Comparison of ENCODE assay signal across 9 cellular contexts in the genomic region with DNA sequence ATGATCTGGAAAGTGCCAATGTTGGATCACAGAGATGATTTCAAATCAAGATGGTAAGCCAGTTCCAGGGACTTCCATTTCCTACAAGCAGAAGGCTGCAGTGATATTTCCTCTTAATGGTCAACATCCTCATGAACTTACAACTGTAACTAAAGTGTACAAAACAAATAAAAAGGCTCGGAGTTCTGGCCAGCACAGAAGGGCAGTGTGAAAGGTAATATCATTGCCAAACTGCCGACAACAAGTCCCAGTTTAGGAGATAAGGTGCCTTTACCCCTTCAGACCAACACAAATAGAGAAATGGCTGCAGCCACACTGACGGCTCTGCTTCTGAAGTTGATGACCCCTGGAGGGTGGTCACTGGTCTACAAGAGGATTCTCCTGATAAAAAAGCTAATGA.
DNase-seq lines count a peak whose midpoint lies in the region; ATAC-seq lines count a peak whose summit lies in the region.
"Had no signal": no experiment of that assay in that cellular context is flagged by ENCODE, and none has a peak within 500 bp of the region (broad histone marks: within the 10 kb centered on the region; RNA-seq: fewer than 3 reads in every experiment).

No MANE protein-coding gene starts in this region.

- no peaks in the 10 kb centered on the region for H3K9me3 Mint-ChIP-seq in T-helper 1 cell treated with Interleukin-12 subunit alpha and Interleukin-12 subunit beta and Interleukin-4 antibody, amounts not matched to agents 30 μg/mL and 1 μg/mL, for 36 hours
- H3K9me3 Mint-ChIP-seq in activated T-helper 17 cell treated with anti-CD3 and anti-CD28 coated beads, Interleukin-2, amount 50 U/mL, for 72 hours: no peaks in the 10 kb centered on the region

- intact Hi-C loops in left colon (cut with DNase I, micrococcal nuclease): no loop called here

- H3K27me3 ChIP-seq in subcutaneous abdominal adipose tissue (ENCODE audit: control insufficient read depth in 5 of 5, insufficient read depth in 4 of 5, low read length in 5 of 5): no peaks in the 10 kb centered on the region

- H3K4me3 Mint-ChIP-seq in T-helper 1 cell treated with Interleukin-12 subunit alpha and Interleukin-12 subunit beta and Interleukin-4 antibody, amounts not matched to agents 30 μg/mL and 1 μg/mL, for 36 hours: peak overlapping the region; percentile 59
- peak overlapping the region; percentile 99 for H3K4me3 Mint-ChIP-seq in activated T-helper 17 cell treated with anti-CD3 and anti-CD28 coated beads, Interleukin-2, amount 50 U/mL, for 72 hours

- peaks cover 94% of the 10 kb centered on the region for H3K4me1 Mint-ChIP-seq in T-helper 1 cell treated with Interleukin-12 subunit alpha and Interleukin-12 subunit beta and Interleukin-4 antibody, amounts not matched to agents 30 μg/mL and 1 μg/mL, for 36 hours (ENCODE audit: low read depth)
- H3K4me1 Mint-ChIP-seq in activated T-helper 17 cell treated with anti-CD3 and anti-CD28 coated beads, Interleukin-2, amount 50 U/mL, for 72 hours: peaks cover 86% of the 10 kb centered on the region

- ATAC-seq in activated T-helper 17 cell treated with anti-CD3 and anti-CD28 coated beads, Interleukin-2, amount 50 U/mL, for 72 hours (replicated peaks): no peak
- ATAC-seq in left colon: peak; percentile 56

- DNase-seq in T-helper 1 cell: no peak
- no peak for DNase-seq in left colon
- DNase-seq in stimulated activated CD4-positive, alpha-beta T cell treated with anti-CD3 and anti-CD28 coated beads, Interleukin-15, amount 100 ng/mL, for 24 hours: no peak
- DNase-seq in HUDEP-2 (lab: John Stamatoyannopoulos, UW; ENCODE audit: unreplicated experiment in 76 of 76): no peak
- DNase-seq in DMS 273 treated with DMSO at 0.1 percent for 48 hours (lab: John Stamatoyannopoulos, UW): no peak
- DNase-seq: activated gamma-delta T cell had no signal

- no peaks in the 10 kb centered on the region for H3K27me3 Mint-ChIP-seq in T-helper 1 cell treated with Interleukin-12 subunit alpha and Interleukin-12 subunit beta and Interleukin-4 antibody, amounts not matched to agents 30 μg/mL and 1 μg/mL, for 36 hours (ENCODE audit: low read depth)
- H3K27me3 Mint-ChIP-seq in activated T-helper 17 cell treated with anti-CD3 and anti-CD28 coated beads, Interleukin-2, amount 50 U/mL, for 72 hours: no peaks in the 10 kb centered on the region

- peak overlapping the region in 1 of 5 donors; percentile 15 for H3K9ac ChIP-seq in subcutaneous abdominal adipose tissue (ENCODE audit: low read length in 5 of 5)

- H3K4me1 ChIP-seq in subcutaneous abdominal adipose tissue (ENCODE audit: control insufficient read depth in 5 of 5, insufficient read depth in 5 of 5, low read length in 5 of 5): peaks cover 22 to 93% (median 67%) of the 10 kb centered on the region in 5 donors

- H3K36me3 Mint-ChIP-seq in T-helper 1 cell treated with Interleukin-12 subunit alpha and Interleukin-12 subunit beta and Interleukin-4 antibody, amounts not matched to agents 30 μg/mL and 1 μg/mL, for 36 hours (ENCODE audit: low read depth): peaks cover 86% of the 10 kb centered on the region
- peaks cover 100% of the 10 kb centered on the region for H3K36me3 Mint-ChIP-seq in activated T-helper 17 cell treated with anti-CD3 and anti-CD28 coated beads, Interleukin-2, amount 50 U/mL, for 72 hours (ENCODE audit: low read depth)

- H3K36me3 ChIP-seq in subcutaneous abdominal adipose tissue (ENCODE audit: control insufficient read depth in 5 of 5, insufficient read depth in 5 of 5, low read length in 5 of 5): no peaks in the 10 kb centered on the region

- peak overlapping the region; percentile 88 for H3K27ac Mint-ChIP-seq in T-helper 1 cell treated with Interleukin-12 subunit alpha and Interleukin-12 subunit beta and Interleukin-4 antibody, amounts not matched to agents 30 μg/mL and 1 μg/mL, for 36 hours
- peak overlapping the region; percentile 100 for H3K27ac Mint-ChIP-seq in activated T-helper 17 cell treated with anti-CD3 and anti-CD28 coated beads, Interleukin-2, amount 50 U/mL, for 72 hours

- peak overlapping the region in 1 of 5 donors; percentile 4 for H3K4me3 ChIP-seq in subcutaneous abdominal adipose tissue (ENCODE audit: low read depth in 1 of 5, low read length in 5 of 5)

- H3K27ac ChIP-seq in subcutaneous abdominal adipose tissue (ENCODE audit: low read depth, low read length): peak overlapping the region; percentile 59

- no peaks in the 10 kb centered on the region for H3K9me3 ChIP-seq in subcutaneous abdominal adipose tissue (ENCODE audit: control insufficient read depth in 5 of 5, low read length in 5 of 5)
